In the genomic region with DNA sequence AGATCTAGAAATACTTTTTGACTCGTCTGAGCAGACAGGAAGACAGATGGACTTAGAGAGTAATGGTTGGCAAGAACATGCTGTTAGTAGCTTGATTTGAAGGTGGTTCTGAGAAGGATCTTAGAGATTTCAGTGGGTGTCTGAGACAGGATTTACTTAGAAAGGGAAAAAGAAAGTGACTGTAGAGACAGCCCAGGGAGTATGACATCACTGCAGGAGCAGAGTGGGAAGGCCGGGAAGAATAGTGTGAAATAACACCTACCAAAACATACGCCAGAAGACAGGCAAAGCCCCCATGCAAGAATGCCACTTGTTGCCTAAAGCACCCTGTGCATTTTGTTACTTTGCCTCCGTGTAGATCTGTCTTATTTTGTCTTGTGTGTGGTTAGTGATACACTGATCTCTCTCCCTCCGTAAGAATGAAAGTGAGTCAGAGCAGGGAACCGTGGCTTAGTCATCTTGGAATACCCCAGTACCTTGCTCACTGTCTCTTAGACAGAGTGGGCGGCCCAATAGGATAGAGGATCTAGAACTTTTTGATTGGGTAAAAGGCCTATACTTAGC, we compare ENCODE assay signal across 8 cellular contexts.
DNase-seq lines count a peak whose midpoint lies in the region; ATAC-seq and TF ChIP-seq lines count a peak whose summit lies in the region.

No MANE protein-coding gene starts in this region.

- ATAC-seq in HG02885 (IDR thresholded peaks at IDR 0.05; ENCODE audit: poor library complexity, unreplicated experiment), result peak; percentile 85
- ATAC-seq in GM18498 (IDR thresholded peaks at IDR 0.05; ENCODE audit: unreplicated experiment), result no peak
- no peak for ATAC-seq in HG03159 (IDR thresholded peaks at IDR 0.05; ENCODE audit: unreplicated experiment)

- no peak overlapping the region for H3K9ac ChIP-seq in rectal smooth muscle tissue (ENCODE audit: low read length)

- no peaks in the 10 kb centered on the region for H3K36me3 ChIP-seq in rectal smooth muscle tissue (ENCODE audit: control insufficient read depth, insufficient read depth, low read length)

- peaks cover 15% of the 10 kb centered on the region for H3K4me1 ChIP-seq in rectal smooth muscle tissue (ENCODE audit: control insufficient read depth, insufficient read depth, low read length)

- TF ChIP-seq CTCF in fibroblast of villous mesenchyme (IDR thresholded peaks at IDR 0.05; ENCODE audit: insufficient read depth, low read depth, low read length), result no peak

- H3K27ac ChIP-seq in rectal smooth muscle tissue (ENCODE audit: low read depth, low read length), result peak overlapping the region; percentile 96

- H3K27me3 ChIP-seq in rectal smooth muscle tissue (ENCODE audit: control insufficient read depth, insufficient read depth, low read length), result no peaks in the 10 kb centered on the region

- H3K4me3 ChIP-seq in fibroblast of villous mesenchyme (ENCODE audit: low read depth, low read length), result peak overlapping the region; percentile 58
- H3K4me3 ChIP-seq in rectal smooth muscle tissue (ENCODE audit: low read length), result peak overlapping the region; percentile 60

- DNase-seq in COLO829 (ENCODE audit: low spot score), result peak; percentile 58
- DNase-seq in activated CD8-positive, alpha-beta memory T cell treated with anti-CD3 and anti-CD28 coated beads for 24 hours, result peak; percentile 65
- peak; percentile 89 for DNase-seq in fibroblast of villous mesenchyme (ENCODE audit: low read depth)
- DNase-seq in ecto neural progenitor cell (ENCODE audit: low spot score), result no peak
